Comparison of ENCODE assay signal across 22 cellular contexts in the genomic region with DNA sequence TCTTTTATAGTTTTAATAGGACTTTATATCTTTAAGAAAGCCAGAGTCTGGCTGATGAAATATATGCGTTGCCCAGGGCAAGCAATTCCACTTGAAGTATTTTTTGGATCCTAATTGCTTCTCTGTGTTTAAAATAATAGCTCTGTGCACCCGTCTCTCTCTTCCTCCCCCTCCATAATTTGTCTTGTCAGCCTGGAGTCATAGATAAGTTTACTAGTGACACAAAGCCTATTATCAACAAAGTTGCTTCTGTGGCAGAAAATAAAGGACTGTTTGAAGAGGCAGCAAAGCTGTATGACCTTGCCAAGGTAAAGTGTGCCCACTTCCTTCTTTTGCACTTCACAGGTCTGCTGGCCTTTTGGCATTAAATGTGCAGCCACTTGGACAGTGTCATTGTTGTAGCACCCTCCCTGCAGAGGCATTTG. TPM values are rescaled to one million over a fixed set of nuclear protein-coding genes. Genes with fewer than 3 reads are reported as not detected.
A peak's percentile ranks its signal among the peaks of the same experiment; 100 is the strongest.
DNase-seq lines count a peak whose midpoint lies in the region; ATAC-seq and TF ChIP-seq lines count a peak whose summit lies in the region.
"Had no signal": no experiment of that assay in that cellular context is flagged by ENCODE, and none has a peak within 500 bp of the region (broad histone marks: within the 10 kb centered on the region; RNA-seq: fewer than 3 reads in every experiment).

No MANE protein-coding gene starts in this region.

- H3K36me3 ChIP-seq in right atrium auricular region (peaks cover 57% of the 10 kb centered on the region), endodermal cell (ENCODE audit: control insufficient read depth, insufficient read depth, low read length) (peaks cover 81% of the 10 kb centered on the region), upper lobe of right lung (peaks cover 68% of the 10 kb centered on the region)

- 67 to 89% methylated on average over 1 to 2 of the region's 2 CpGs for WGBS in endodermal cell (ENCODE audit: insufficient coverage in 1 of 2, insufficient read length in 1 of 2), 2 experiments

- TF ChIP-seq CTCF in right atrium auricular region (IDR thresholded peaks at IDR 0.05) (no peak), endodermal cell (conservative IDR thresholded peaks at IDR 0.05) (no peak), upper lobe of right lung (IDR thresholded peaks at IDR 0.05) (no peak)

- H3K9me3 ChIP-seq in right atrium auricular region (no peaks in the 10 kb centered on the region), endodermal cell (ENCODE audit: control insufficient read depth, low read length) (no peaks in the 10 kb centered on the region), upper lobe of right lung (no peaks in the 10 kb centered on the region)
- H3K9me3 ChIP-seq: sigmoid colon had no signal

- H3K36me3 Mint-ChIP-seq in endodermal cell (ENCODE audit: low read depth), result peaks cover 86% of the 10 kb centered on the region

- no peaks in the 10 kb centered on the region for H3K27me3 Mint-ChIP-seq in endodermal cell (ENCODE audit: insufficient read depth)

- no peak overlapping the region for H3K27ac ChIP-seq in right atrium auricular region
- peak overlapping the region; percentile 27 for H3K27ac ChIP-seq in endodermal cell (ENCODE audit: low read depth, low read length)
- no peak overlapping the region for H3K27ac ChIP-seq in upper lobe of right lung
- H3K27ac ChIP-seq: epithelial cell of prostate, sigmoid colon had no signal

- no peak overlapping the region for H3K4me3 ChIP-seq in right atrium auricular region
- H3K4me3 ChIP-seq in endodermal cell (ENCODE audit: low read length), result no peak overlapping the region
- H3K4me3 ChIP-seq in upper lobe of right lung, result no peak overlapping the region
- H3K4me3 ChIP-seq: sigmoid colon had no signal

- no peak overlapping the region for H3K4me3 Mint-ChIP-seq in endodermal cell
- H3K4me3 Mint-ChIP-seq: CD8-positive, alpha-beta T cell had no signal

- peak overlapping the region; percentile 11 for H3K27ac Mint-ChIP-seq in endodermal cell
- H3K27ac Mint-ChIP-seq: CD8-positive, alpha-beta T cell had no signal

- DNase-seq in left ventricle myocardium superior (no peak), right atrium auricular region (ENCODE audit: low spot score) (no peak), OCI-M1 (lab: John Stamatoyannopoulos, UW) (peak; percentile 12), endodermal cell (no peak), upper lobe of right lung (no peak), NCI-H1694 treated with DMSO at 0.1 percent for 48 hours (lab: John Stamatoyannopoulos, UW) (no peak), hypothalamus (lab: John Stamatoyannopoulos, UW) (no peak)
- DNase-seq: activated CD4-positive, alpha-beta T cell treated with anti-CD3 and anti-CD28 coated beads for 4 hours; activated CD8-positive, alpha-beta memory T cell treated with anti-CD3 and anti-CD28 coated beads, Interleukin-2, amount 50 U/mL, for 48 hours; activated effector memory CD4-positive, alpha-beta T cell treated with Interleukin-2 at 50 U/mL for 16 hours; amniotic stem cell; CD8-positive, alpha-beta T cell; mesenchymal stem cell; NCI-H2029; sigmoid colon had no signal

- H3K4me1 Mint-ChIP-seq in endodermal cell, result peaks cover under 1% of the 10 kb centered on the region

- intact Hi-C loops in left ventricle myocardium superior (cut with micrococcal nuclease) (no loop called here), upper lobe of right lung (cut with DNase I) (no loop called here)

- H3K27me3 ChIP-seq in right atrium auricular region (no peaks in the 10 kb centered on the region), endodermal cell (ENCODE audit: control insufficient read depth, insufficient read depth, low read length, poor library complexity, severe bottlenecking) (no peaks in the 10 kb centered on the region), upper lobe of right lung (no peaks in the 10 kb centered on the region)
- H3K27me3 ChIP-seq: sigmoid colon had no signal

- H3K9me3 Mint-ChIP-seq in endodermal cell, result no peaks in the 10 kb centered on the region
- H3K9me3 Mint-ChIP-seq: CD8-positive, alpha-beta T cell had no signal

- ATAC-seq in left ventricle myocardium superior (peak; percentile 40), upper lobe of right lung (peak; percentile 67), HG03469 (IDR thresholded peaks at IDR 0.05; ENCODE audit: unreplicated experiment) (no peak)
- ATAC-seq: CD8-positive, alpha-beta T cell had no signal

- H3K4me1 ChIP-seq in right atrium auricular region, result no peaks in the 10 kb centered on the region
- H3K4me1 ChIP-seq in endodermal cell (ENCODE audit: control insufficient read depth, insufficient read depth, low read length), result no peaks in the 10 kb centered on the region
- no peaks in the 10 kb centered on the region for H3K4me1 ChIP-seq in upper lobe of right lung

- no peak overlapping the region for H3K9ac ChIP-seq in endodermal cell (ENCODE audit: extremely low read depth, low read length, poor library complexity, severe bottlenecking)

RNA-seq across cellular contexts. Expression of gene SLC12A3, which starts 28.6 kb away (rescaled TPM):
- total RNA-seq in left ventricle myocardium superior (not detected), right atrium auricular region (not detected), endodermal cell (not detected), upper lobe of right lung (not detected)
- not detected for polyA plus RNA-seq in endodermal cell (2013, experiment 1 of 2)
- not detected for polyA plus RNA-seq in endodermal cell (2013, experiment 2 of 2)
- total RNA-seq: CD8-positive, alpha-beta T cell; frontal cortex; NCI-H460; osteoblast; sigmoid colon; temporal lobe had no signal
- polyA plus RNA-seq: keratinocyte had no signal
